Comparison of ENCODE assay signal across 1 cellular context in the genomic region with DNA sequence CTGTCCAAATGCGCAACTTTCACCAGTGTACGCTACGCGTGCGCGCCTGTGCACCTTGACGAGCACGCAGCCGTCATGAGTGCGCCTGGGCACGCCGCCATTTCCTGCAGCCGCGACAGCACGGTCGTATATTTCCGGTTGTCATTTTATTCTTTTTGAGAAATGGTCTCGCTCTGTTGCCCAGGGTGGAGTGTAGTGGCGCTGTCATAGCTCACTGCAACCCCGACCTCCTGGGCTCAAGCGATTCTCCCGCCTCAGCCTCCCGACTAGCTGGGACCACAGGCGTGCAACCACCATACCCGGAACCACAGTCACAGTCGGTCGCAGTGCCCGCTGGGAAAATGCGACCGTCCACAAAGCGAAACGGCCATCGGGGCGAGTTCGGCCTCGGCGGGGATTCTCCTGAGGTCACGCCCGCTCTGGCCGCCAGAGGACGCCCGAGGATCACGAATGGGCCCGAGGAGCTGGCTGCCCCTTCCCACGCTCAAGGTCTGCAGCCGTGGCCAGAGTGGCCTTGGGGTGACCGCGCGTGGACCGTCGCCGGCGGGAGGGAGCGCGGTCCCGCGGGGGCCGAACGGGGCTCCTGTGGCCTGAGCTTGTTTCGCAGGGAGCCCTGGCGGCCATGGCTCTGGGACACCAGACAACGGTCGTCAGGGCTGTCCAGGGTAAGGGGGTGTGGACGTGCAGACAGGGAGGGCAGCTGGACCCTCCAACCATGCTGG.
A peak's percentile ranks its signal among the peaks of the same experiment; 100 is the strongest.
TF ChIP-seq lines count a peak whose summit lies in the region.

No MANE protein-coding gene starts in this region.

TF ChIP-seq in H1, 55 proteins besides CTCF, POLR2A, EP300 and RAD21:
- no peak for TF ChIP-seq SP1 (IDR thresholded peaks at IDR 0.05; ENCODE audit: low read depth, low read length)
- TF ChIP-seq BACH1 (IDR thresholded peaks at IDR 0.05; ENCODE audit: low read length), result peak; percentile 45
- TF ChIP-seq FOSL1 (IDR thresholded peaks at IDR 0.05; ENCODE audit: insufficient read depth, low read depth, low read length), result no peak
- 0 out of 2 replicates have a peak, but pooled peaks have one; percentile 4 for TF ChIP-seq CREB1 (IDR thresholded peaks at IDR 0.05)
- TF ChIP-seq SP2 (IDR thresholded peaks at IDR 0.05; ENCODE audit: low read length), result no peak
- TF ChIP-seq, protein P1, sequence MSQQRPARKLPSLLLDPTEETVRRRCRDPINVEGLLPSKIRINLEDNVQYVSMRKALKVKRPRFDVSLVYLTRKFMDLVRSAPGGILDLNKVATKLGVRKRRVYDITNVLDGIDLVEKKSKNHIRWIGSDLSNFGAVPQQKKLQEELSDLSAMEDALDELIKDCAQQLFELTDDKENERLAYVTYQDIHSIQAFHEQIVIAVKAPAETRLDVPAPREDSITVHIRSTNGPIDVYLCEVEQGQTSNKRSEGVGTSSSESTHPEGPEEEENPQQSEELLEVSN (IDR thresholded peaks at IDR 0.05), result peak; percentile 37
